ENCODE assay signal across 15 cellular contexts in the genomic region with DNA sequence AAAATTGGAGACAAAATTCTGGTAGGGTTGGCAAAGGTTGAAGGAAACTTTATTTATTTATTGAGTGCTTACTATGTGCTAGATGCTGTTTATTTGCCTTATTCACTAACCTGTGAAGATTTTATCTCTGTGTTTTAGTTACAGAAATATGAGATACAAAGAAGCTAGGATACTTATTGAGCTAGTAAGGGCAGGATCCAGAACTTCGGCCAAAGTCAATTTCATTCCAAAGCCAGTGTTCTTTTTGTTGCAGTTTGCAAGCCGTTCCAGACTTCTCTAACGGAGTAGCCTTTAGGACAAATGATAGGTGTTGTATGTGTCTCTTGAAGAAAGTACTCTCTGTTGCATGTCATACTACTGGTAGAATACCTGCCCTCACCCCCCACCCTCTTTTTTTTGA. TPM values are rescaled to one million over a fixed set of nuclear protein-coding genes. Genes with fewer than 3 reads are reported as not detected.
DNase-seq lines count a peak whose midpoint lies in the region; ATAC-seq and TF ChIP-seq lines count a peak whose summit lies in the region.
"Had no signal": no experiment of that assay in that cellular context is flagged by ENCODE, and none has a peak within 500 bp of the region (broad histone marks: within the 10 kb centered on the region; RNA-seq: fewer than 3 reads in every experiment).

No MANE protein-coding gene starts in this region.

- POLR2A ChIA-PET in SK-N-SH (lab: Yijun Ruan, JAX): interaction anchor here (1.4 kb wide), 1 partner anchor 25 kb away, joined by 3 read pairs; a partner anchor contains a TSS

- no peak for TF ChIP-seq CTCF in SK-N-SH (IDR thresholded peaks at IDR 0.05)
- TF ChIP-seq CTCF in LNCaP clone FGC (IDR thresholded peaks at IDR 0.05; ENCODE audit: control insufficient read depth, extremely low read depth, insufficient read depth): no peak
- TF ChIP-seq CTCF in sigmoid colon (IDR thresholded peaks at IDR 0.05): no peak

- H3K4me3 ChIP-seq in SK-N-SH (ENCODE audit: low read depth in 2 of 2, low read length in 1 of 2): no peak overlapping the region
- H3K4me3 ChIP-seq in LNCaP clone FGC (ENCODE audit: low read depth, low read length): no peak overlapping the region
- H3K4me3 ChIP-seq in sigmoid colon: no peak overlapping the region

- 0 out of 2 replicates have a peak, but pooled peaks cover 8% of the 10 kb centered on the region for H4K20me1 ChIP-seq in SK-N-SH (ENCODE audit: insufficient read depth)

- H3K4me1 ChIP-seq in SK-N-SH (ENCODE audit: control insufficient read depth in 1 of 2, insufficient read depth in 2 of 2, low read depth in 1 of 2, low read length in 1 of 2): peaks cover 5 to 47% of the 10 kb centered on the region in 2 experiments
- H3K4me1 ChIP-seq in sigmoid colon: peaks cover 0 to 75% (median 64%) of the 10 kb centered on the region in 4 donors

- H3K79me2 ChIP-seq in SK-N-SH (ENCODE audit: insufficient read depth): peaks cover 95% of the 10 kb centered on the region

- H3K27ac ChIP-seq in SK-N-SH (ENCODE audit: low read depth in 2 of 2, low read length in 1 of 2): peak overlapping the region; percentile 54 to 86; a peak in 3 of 4 replicates
- peak overlapping the region; percentile 51 for H3K27ac ChIP-seq in epithelial cell of prostate
- peak overlapping the region in 3 of 4 donors; percentile 51 to 64 (median 56) for H3K27ac ChIP-seq in sigmoid colon
- H3K27ac ChIP-seq: 22Rv1 had no signal

- no peak for TF ChIP-seq RAD21 in SK-N-SH (IDR thresholded peaks at IDR 0.05; ENCODE audit: low read length)

- CTCF ChIA-PET in SK-N-SH (lab: Yijun Ruan, JAX): no interaction called here

- H3K9me3 ChIP-seq in SK-N-SH (no peaks in the 10 kb centered on the region), sigmoid colon (no peaks in the 10 kb centered on the region)

- WGBS in SK-N-SH (ENCODE audit: low lambda C conversion rate): 89% methylated on average over 3 of the region's 3 CpGs
- WGBS in sigmoid colon, 2 donors: 94 to 96% methylated on average over 3 of the region's 3 CpGs

- no peak for TF ChIP-seq POLR2A in sigmoid colon (IDR thresholded peaks at IDR 0.05)

- no peak overlapping the region for H2AFZ ChIP-seq in SK-N-SH (ENCODE audit: low read depth)

- TF ChIP-seq EP300 in SK-N-SH (IDR thresholded peaks at IDR 0.05; ENCODE audit: borderline replicate concordance in 1 of 2, low read depth in 1 of 2, low read length in 1 of 2) (no peak), sigmoid colon (IDR thresholded peaks at IDR 0.05) (no peak)

- DNase-seq in SK-N-SH: no peak
- peak; percentile 67 for DNase-seq in LNCaP clone FGC (ENCODE audit: low read depth)
- DNase-seq in epithelial cell of prostate (ENCODE audit: low read depth, low spot score): no peak
- DNase-seq in sigmoid colon: no peak
- DNase-seq in NCI-H1105 treated with DMSO at 0.1 percent for 48 hours (lab: John Stamatoyannopoulos, UW): no peak
- no peak for DNase-seq in NCI-H1048 (lab: John Stamatoyannopoulos, UW)
- DNase-seq: activated gamma-delta T cell; NCI-H1417; NCI-H526; SIG-M5; stimulated activated CD4-positive, alpha-beta T cell treated with anti-CD3 and anti-CD28 coated beads, Interleukin-2, amount 100 ng/mL, for 24 hours had no signal

- H3K9me2 ChIP-seq in SK-N-SH: no peaks in the 10 kb centered on the region

- peak overlapping the region; percentile 41; the same call in 1 of the 2 replicates for H3K4me2 ChIP-seq in SK-N-SH

- no peaks in the 10 kb centered on the region for H3K27me3 ChIP-seq in SK-N-SH (ENCODE audit: insufficient read depth)
- H3K27me3 ChIP-seq in sigmoid colon: no peaks in the 10 kb centered on the region

- intact Hi-C loops in sigmoid colon (cut with DNase I): no loop called here

- peaks cover 27% of the 10 kb centered on the region for H3F3A ChIP-seq in SK-N-SH (replicated peaks; ENCODE audit: insufficient read depth)

- no peak for ATAC-seq in SK-N-SH treated with all-trans-retinoic acid at 6 μM for 48 hours
- ATAC-seq in GM19324 (IDR thresholded peaks at IDR 0.05; ENCODE audit: low FRiP score, unreplicated experiment): no peak
- ATAC-seq: WTC11 had no signal

- H3K9ac ChIP-seq in SK-N-SH: 0 out of 2 replicates have a peak overlapping the region, but pooled peaks have one; percentile 7

- H3K36me3 ChIP-seq in SK-N-SH (replicated peaks in 1 of 2; ENCODE audit: control insufficient read depth in 1 of 2, insufficient read depth in 2 of 2, low read length in 1 of 2): no peaks in the 10 kb centered on the region
- H3K36me3 ChIP-seq in sigmoid colon: no peaks in the 10 kb centered on the region

TF ChIP-seq in SK-N-SH, 30 proteins besides CTCF, POLR2A, EP300 and RAD21 (continues in another document):
- no peak for TF ChIP-seq FOXM1 (IDR thresholded peaks at IDR 0.05; ENCODE audit: low read depth)
- no peak for TF ChIP-seq TAF1 (IDR thresholded peaks at IDR 0.05; ENCODE audit: borderline replicate concordance, low read depth, low read length)
- TF ChIP-seq, protein P1, sequence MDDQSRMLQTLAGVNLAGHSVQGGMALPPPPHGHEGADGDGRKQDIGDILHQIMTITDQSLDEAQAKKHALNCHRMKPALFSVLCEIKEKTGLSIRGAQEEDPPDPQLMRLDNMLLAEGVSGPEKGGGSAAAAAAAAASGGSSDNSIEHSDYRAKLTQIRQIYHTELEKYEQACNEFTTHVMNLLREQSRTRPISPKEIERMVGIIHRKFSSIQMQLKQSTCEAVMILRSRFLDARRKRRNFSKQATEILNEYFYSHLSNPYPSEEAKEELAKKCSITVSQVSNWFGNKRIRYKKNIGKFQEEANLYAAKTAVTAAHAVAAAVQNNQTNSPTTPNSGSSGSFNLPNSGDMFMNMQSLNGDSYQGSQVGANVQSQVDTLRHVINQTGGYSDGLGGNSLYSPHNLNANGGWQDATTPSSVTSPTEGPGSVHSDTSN (IDR thresholded peaks at IDR 0.05): no peak
- no peak for TF ChIP-seq MEF2A (IDR thresholded peaks at IDR 0.05; ENCODE audit: borderline replicate concordance, low read depth)
- no peak for TF ChIP-seq ELF1 (IDR thresholded peaks at IDR 0.05)
- TF ChIP-seq, protein P2, sequence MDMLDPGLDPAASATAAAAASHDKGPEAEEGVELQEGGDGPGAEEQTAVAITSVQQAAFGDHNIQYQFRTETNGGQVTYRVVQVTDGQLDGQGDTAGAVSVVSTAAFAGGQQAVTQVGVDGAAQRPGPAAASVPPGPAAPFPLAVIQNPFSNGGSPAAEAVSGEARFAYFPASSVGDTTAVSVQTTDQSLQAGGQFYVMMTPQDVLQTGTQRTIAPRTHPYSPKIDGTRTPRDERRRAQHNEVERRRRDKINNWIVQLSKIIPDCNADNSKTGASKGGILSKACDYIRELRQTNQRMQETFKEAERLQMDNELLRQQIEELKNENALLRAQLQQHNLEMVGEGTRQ (IDR thresholded peaks at IDR 0.05; ENCODE audit: borderline replicate concordance, low read depth, low read length): no peak
- TF ChIP-seq GATA2 (CRISPR knock-in tag; IDR thresholded peaks at IDR 0.05): no peak
- no peak for TF ChIP-seq GABPA (IDR thresholded peaks at IDR 0.05; ENCODE audit: low read depth)

TF ChIP-seq in SK-N-SH treated with all-trans-retinoic acid at 6 μM for 48 hours, 23 proteins besides CTCF, POLR2A, EP300 and RAD21:
- no peak for TF ChIP-seq ESRRG (CRISPR knock-in tag; IDR thresholded peaks at IDR 0.05)
- TF ChIP-seq, protein P3, sequence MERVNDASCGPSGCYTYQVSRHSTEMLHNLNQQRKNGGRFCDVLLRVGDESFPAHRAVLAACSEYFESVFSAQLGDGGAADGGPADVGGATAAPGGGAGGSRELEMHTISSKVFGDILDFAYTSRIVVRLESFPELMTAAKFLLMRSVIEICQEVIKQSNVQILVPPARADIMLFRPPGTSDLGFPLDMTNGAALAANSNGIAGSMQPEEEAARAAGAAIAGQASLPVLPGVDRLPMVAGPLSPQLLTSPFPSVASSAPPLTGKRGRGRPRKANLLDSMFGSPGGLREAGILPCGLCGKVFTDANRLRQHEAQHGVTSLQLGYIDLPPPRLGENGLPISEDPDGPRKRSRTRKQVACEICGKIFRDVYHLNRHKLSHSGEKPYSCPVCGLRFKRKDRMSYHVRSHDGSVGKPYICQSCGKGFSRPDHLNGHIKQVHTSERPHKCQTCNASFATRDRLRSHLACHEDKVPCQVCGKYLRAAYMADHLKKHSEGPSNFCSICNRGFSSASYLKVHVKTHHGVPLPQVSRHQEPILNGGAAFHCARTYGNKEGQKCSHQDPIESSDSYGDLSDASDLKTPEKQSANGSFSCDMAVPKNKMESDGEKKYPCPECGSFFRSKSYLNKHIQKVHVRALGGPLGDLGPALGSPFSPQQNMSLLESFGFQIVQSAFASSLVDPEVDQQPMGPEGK (CRISPR knock-in tag; IDR thresholded peaks at IDR 0.05; ENCODE audit: borderline replicate concordance): no peak
- no peak for TF ChIP-seq ZFP30 (CRISPR knock-in tag; IDR thresholded peaks at IDR 0.05)
- TF ChIP-seq PPARA (CRISPR knock-in tag; IDR thresholded peaks at IDR 0.05; ENCODE audit: borderline replicate concordance): no peak
- TF ChIP-seq ZNF565 (CRISPR knock-in tag; conservative IDR thresholded peaks at IDR 0.05; ENCODE audit: low read depth): no peak
- TF ChIP-seq ISL1 (CRISPR knock-in tag; IDR thresholded peaks at IDR 0.05): no peak
- no peak for TF ChIP-seq BACH2 (CRISPR knock-in tag; IDR thresholded peaks at IDR 0.05; ENCODE audit: borderline replicate concordance)
- no peak for TF ChIP-seq TOX (CRISPR knock-in tag; IDR thresholded peaks at IDR 0.05; ENCODE audit: borderline replicate concordance)
- no peak for TF ChIP-seq TCF4 (CRISPR knock-in tag; IDR thresholded peaks at IDR 0.05; ENCODE audit: borderline replicate concordance)
- no peak for TF ChIP-seq OSR1 (CRISPR knock-in tag; IDR thresholded peaks at IDR 0.05)
- TF ChIP-seq, protein P4, sequence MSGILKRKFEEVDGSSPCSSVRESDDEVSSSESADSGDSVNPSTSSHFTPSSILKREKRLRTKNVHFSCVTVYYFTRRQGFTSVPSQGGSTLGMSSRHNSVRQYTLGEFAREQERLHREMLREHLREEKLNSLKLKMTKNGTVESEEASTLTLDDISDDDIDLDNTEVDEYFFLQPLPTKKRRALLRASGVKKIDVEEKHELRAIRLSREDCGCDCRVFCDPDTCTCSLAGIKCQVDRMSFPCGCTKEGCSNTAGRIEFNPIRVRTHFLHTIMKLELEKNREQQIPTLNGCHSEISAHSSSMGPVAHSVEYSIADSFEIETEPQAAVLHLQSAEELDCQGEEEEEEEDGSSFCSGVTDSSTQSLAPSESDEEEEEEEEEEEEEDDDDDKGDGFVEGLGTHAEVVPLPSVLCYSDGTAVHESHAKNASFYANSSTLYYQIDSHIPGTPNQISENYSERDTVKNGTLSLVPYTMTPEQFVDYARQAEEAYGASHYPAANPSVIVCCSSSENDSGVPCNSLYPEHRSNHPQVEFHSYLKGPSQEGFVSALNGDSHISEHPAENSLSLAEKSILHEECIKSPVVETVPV (CRISPR knock-in tag; IDR thresholded peaks at IDR 0.05): no peak
- TF ChIP-seq SNAI2 (CRISPR knock-in tag; IDR thresholded peaks at IDR 0.05): no peak
- no peak for TF ChIP-seq ZNF8 (CRISPR knock-in tag; IDR thresholded peaks at IDR 0.05)

RNA-seq across cellular contexts. Expression of a gene that starts 25.1 kb away (rescaled TPM):
- 6.7 and 8.4 TPM in 2 replicates for polyA plus RNA-seq in SK-N-SH (2012; rRNA removed)
- polyA plus RNA-seq in SK-N-SH (2012; cell fraction: cytosol; rRNA removed): 4.2 and 4.7 TPM in 2 replicates
- 33.8 and 50.9 TPM in 2 replicates for polyA plus RNA-seq in SK-N-SH (2012; cell fraction: nucleus; rRNA removed)
- total RNA-seq in sigmoid colon: 100 to 1,000 TPM in 3 of 4 donors, 10 to 100 TPM in 1; 98.5 to 142 (median 126) TPM
- polyA plus RNA-seq in sigmoid colon: 10 to 100 TPM; 21.6 to 73.7 (median 43.0) TPM
